ENCODE assay signal across 19 cellular contexts in the genomic region with DNA sequence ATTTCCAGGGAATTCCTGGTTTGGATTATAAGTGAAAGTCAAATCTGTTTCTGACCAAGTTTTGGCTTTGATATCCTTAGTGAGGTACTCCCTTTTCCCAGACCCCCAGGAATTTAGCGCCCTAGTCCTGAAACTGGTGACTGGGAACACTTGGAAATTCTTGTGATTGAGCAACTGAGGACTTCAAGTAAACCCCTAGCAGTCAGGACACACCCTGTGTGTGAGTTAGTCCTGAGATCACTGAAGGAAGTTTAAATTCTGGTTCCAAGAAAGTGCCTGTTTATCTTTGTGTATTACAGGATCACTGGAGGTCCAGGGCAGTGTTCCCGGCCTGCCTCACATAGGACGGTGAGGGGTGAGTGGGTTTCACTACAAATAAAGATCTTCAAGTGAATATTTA.
DNase-seq lines count a peak whose midpoint lies in the region; ATAC-seq, FAIRE-seq and TF ChIP-seq lines count a peak whose summit lies in the region.
"Had no signal": no experiment of that assay in that cellular context is flagged by ENCODE, and none has a peak within 500 bp of the region (broad histone marks: within the 10 kb centered on the region; RNA-seq: fewer than 3 reads in every experiment).

No MANE protein-coding gene starts in this region.

- no peaks in the 10 kb centered on the region for H3K79me2 ChIP-seq in Karpas-422 (ENCODE audit: low read length)

- TF ChIP-seq CTCF in body of pancreas (IDR thresholded peaks at IDR 0.05) (no peak), foreskin keratinocyte (conservative IDR thresholded peaks at IDR 0.05) (no peak), gastrocnemius medialis (IDR thresholded peaks at IDR 0.05 in 4 of 5, conservative IDR thresholded peaks at IDR 0.05 in 1 of 5) (no peak)

- intact Hi-C loops in body of pancreas (cut with DNase I) (no loop called here), gastrocnemius medialis (cut with DNase I; ENCODE audit: low total_unique reads) (loop anchor here (5.0 kb wide), 1 partner anchor 166 kb away; no protein-coding TSS in a partner anchor)

- H4K20me1 ChIP-seq in Karpas-422 (ENCODE audit: insufficient read depth, low read depth, low read length) = no peaks in the 10 kb centered on the region

- H2AFZ ChIP-seq in Karpas-422 (ENCODE audit: low read length) = no peak overlapping the region

- no peaks in the 10 kb centered on the region for H3K27me3 ChIP-seq in body of pancreas
- no peaks in the 10 kb centered on the region for H3K27me3 ChIP-seq in foreskin keratinocyte
- no peaks in the 10 kb centered on the region for H3K27me3 ChIP-seq in gastrocnemius medialis
- no peaks in the 10 kb centered on the region for H3K27me3 ChIP-seq in Karpas-422 (ENCODE audit: low read length)
- H3K27me3 ChIP-seq: BE2C had no signal

- 68 to 76% methylated on average over 3 of the region's 3 CpGs for WGBS in body of pancreas, 2 donors

- peak; percentile 70 for DNase-seq in AG20443 (ENCODE audit: low spot score)
- no peak for DNase-seq in body of pancreas
- peak; percentile 24 to 56 for DNase-seq in foreskin keratinocyte
- DNase-seq in gastrocnemius medialis = peak in 1 of 2 donors; percentile 34
- no peak for DNase-seq in Karpas-422
- no peak for DNase-seq in GM12892 (ENCODE audit: insufficient read length)
- DNase-seq: activated gamma-delta T cell; BE2C; Calu3; dermis blood vessel endothelial cell; erythroblast; NCI-H2081 treated with DMSO at 0.1 percent for 48 hours; NCI-H524; stimulated activated CD4-positive, alpha-beta T cell treated with anti-CD3 and anti-CD28 coated beads, Interleukin-4, amount 100 ng/mL, for 24 hours; T-helper 9 cell had no signal

- in situ Hi-C loops in gastrocnemius medialis (cut with MboI; ENCODE audit: low sequenced_read_pairs in 4 of 4) = no loop called here

- TF ChIP-seq POLR2A in body of pancreas (IDR thresholded peaks at IDR 0.05) (no peak), gastrocnemius medialis (IDR thresholded peaks at IDR 0.05) (no peak), GM12892 (IDR thresholded peaks at IDR 0.05; ENCODE audit: low read depth, low read length) (no peak)

- no peak overlapping the region for H3K4me2 ChIP-seq in Karpas-422 (ENCODE audit: low read depth, low read length, poor library complexity, severe bottlenecking)

- H3K4me1 ChIP-seq in body of pancreas (peaks cover 50% of the 10 kb centered on the region), foreskin keratinocyte (peaks cover 21% of the 10 kb centered on the region), gastrocnemius medialis (no peaks in the 10 kb centered on the region), Karpas-422 (ENCODE audit: low read length) (no peaks in the 10 kb centered on the region)
- H3K4me1 ChIP-seq: BE2C had no signal

- FAIRE-seq in GM12892 (lab: Jason Lieb, UNC) = no peak
- FAIRE-seq: GM12878 had no signal

- H3K9me3 ChIP-seq in body of pancreas (no peaks in the 10 kb centered on the region), gastrocnemius medialis (no peaks in the 10 kb centered on the region), Karpas-422 (ENCODE audit: low read length) (no peaks in the 10 kb centered on the region)
- H3K9me3 ChIP-seq: BE2C had no signal

- ATAC-seq in body of pancreas (peak; percentile 18), foreskin keratinocyte (no peak), gastrocnemius medialis (peak; percentile 50 to 60), HG03159 (IDR thresholded peaks at IDR 0.05; ENCODE audit: unreplicated experiment) (no peak), HG03045 (IDR thresholded peaks at IDR 0.05; ENCODE audit: unreplicated experiment) (no peak)
- ATAC-seq: activated CD4-positive, CD25-positive, alpha-beta regulatory T cell treated with anti-CD3 and anti-CD28 coated beads, Interleukin-2, amount 50 U/mL, for 24 hours; GM12878 had no signal

- no peak overlapping the region for H3K4me3 ChIP-seq in body of pancreas
- no peak overlapping the region for H3K4me3 ChIP-seq in gastrocnemius medialis
- no peak overlapping the region for H3K4me3 ChIP-seq in Karpas-422 (ENCODE audit: low read length)
- H3K4me3 ChIP-seq: GM12878 had no signal

- H3K9ac ChIP-seq in Karpas-422 (ENCODE audit: low read length) = no peak overlapping the region

- H3K27ac ChIP-seq in body of pancreas (peak overlapping the region in 2 of 4 donors; percentile 20 to 29), foreskin keratinocyte (no peak overlapping the region), gastrocnemius medialis (peak overlapping the region in 1 of 4 donors; percentile 33), Karpas-422 (ENCODE audit: low read length) (no peak overlapping the region)

- no peaks in the 10 kb centered on the region for H3K9me2 ChIP-seq in Karpas-422 (replicated peaks; ENCODE audit: insufficient read depth, low read length)

- H3K36me3 ChIP-seq in body of pancreas (replicated peaks in 1 of 2; ENCODE audit: insufficient read depth in 1 of 2, low read depth in 2 of 2) (no peaks in the 10 kb centered on the region), gastrocnemius medialis (no peaks in the 10 kb centered on the region), Karpas-422 (ENCODE audit: insufficient read depth, low read length) (no peaks in the 10 kb centered on the region)
- H3K36me3 ChIP-seq: BE2C had no signal

Comparison
In these comparisons a context has a peak if more than half of its experiments do, and no peak if none do; other contexts are left out.
1. DNase-seq: peak in AG20443 (single experiment) and foreskin keratinocyte (2 of 2); none in body of pancreas (0 of 4), Karpas-422 (single experiment) and GM12892 (single experiment).
2. ATAC-seq: peak in body of pancreas (single experiment) and gastrocnemius medialis (2 of 2); none in foreskin keratinocyte (single experiment), HG03159 (single experiment) and HG03045 (single experiment).